In the genomic region with DNA sequence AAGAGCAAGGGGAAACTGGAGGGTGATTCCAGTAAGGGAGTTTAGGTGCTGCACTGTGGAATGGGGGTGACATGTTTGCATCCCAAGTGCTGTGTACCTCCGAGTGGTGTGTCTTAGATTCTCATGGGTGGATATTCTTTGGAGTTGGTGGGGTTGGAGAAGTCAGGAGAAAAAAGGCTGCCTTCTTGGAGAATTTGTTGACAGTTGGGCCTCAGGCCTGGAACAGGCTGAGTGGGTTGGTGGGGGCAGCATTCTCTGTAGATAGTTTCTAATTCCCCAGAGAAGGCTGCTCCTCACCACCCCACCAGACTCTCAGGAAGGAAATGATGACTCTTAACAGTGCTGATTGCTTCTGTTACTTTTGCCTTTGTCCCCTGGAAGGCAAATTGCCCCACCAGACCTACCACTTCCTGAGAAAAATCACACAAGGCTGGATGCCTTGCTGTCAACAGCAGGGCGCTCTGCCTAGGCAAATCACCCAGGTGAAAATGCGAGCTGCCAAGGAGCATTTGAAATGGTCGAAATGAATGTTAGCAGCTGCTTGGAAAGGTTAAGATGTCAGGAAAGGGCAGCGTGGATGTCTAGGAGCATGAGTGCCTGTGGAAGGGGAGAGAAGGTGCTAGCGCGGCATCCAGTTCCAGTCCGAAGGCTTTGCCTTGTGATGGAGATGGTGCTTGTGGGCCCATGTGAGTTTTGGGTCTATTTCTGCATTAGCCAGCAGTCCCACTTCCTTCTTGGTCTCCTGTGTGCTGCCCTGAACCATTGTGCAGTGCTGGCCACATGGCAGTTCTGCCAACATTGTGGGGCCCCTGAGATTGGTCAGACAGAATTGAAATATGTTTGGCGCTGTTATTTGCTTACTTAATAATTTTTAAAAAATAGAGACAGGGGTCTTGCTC, we compare ENCODE assay signal across 8 cellular contexts. TPM values are rescaled to one million over a fixed set of nuclear protein-coding genes. Genes with fewer than 3 reads are reported as not detected.
A peak's percentile ranks its signal among the peaks of the same experiment; 100 is the strongest.
DNase-seq lines count a peak whose midpoint lies in the region; ATAC-seq and TF ChIP-seq lines count a peak whose summit lies in the region.

No MANE protein-coding gene starts in this region.

- no peak overlapping the region for H3K4me3 ChIP-seq in lower lobe of right lung

- H3K36me3 ChIP-seq in lower lobe of right lung, result no peaks in the 10 kb centered on the region

- ATAC-seq in GM21367 (IDR thresholded peaks at IDR 0.05; ENCODE audit: unreplicated experiment) (peak; percentile 83), HG03565 (IDR thresholded peaks at IDR 0.05; ENCODE audit: unreplicated experiment) (peak; percentile 70), lower lobe of right lung (peak; percentile 63 to 67)

- intact Hi-C loops in lower lobe of right lung (cut with DNase I) (no loop called here), posterior cingulate gyrus (cut with DNase I) (no loop called here)

- TF ChIP-seq CTCF in lower lobe of right lung (IDR thresholded peaks at IDR 0.05), result no peak

- H3K27ac ChIP-seq in lower lobe of right lung, result no peak overlapping the region

- peak; percentile 35 for DNase-seq in GM03348 (ENCODE audit: low spot score)
- DNase-seq in activated CD8-positive, alpha-beta memory T cell treated with anti-CD3 and anti-CD28 coated beads, Interleukin-2, amount 50 U/mL, for 4 hours, result peak; percentile 60
- no peak for DNase-seq in lower lobe of right lung
- no peak for DNase-seq in posterior cingulate gyrus
- no peak for DNase-seq in HK-2 (ENCODE audit: unreplicated experiment)
- DNase-seq in DMS 273 (lab: John Stamatoyannopoulos, UW; ENCODE audit: unreplicated experiment), result no peak

- H3K4me1 ChIP-seq in lower lobe of right lung, result peaks cover 29% of the 10 kb centered on the region

- no peaks in the 10 kb centered on the region for H3K9me3 ChIP-seq in lower lobe of right lung

- no peaks in the 10 kb centered on the region for H3K27me3 ChIP-seq in lower lobe of right lung (ENCODE audit: low read depth)

RNA-seq across cellular contexts. Expression of a gene that starts 30.4 kb away (rescaled TPM):
- total RNA-seq in lower lobe of right lung, result 74.0 TPM

Comparison
In these comparisons a context has a peak if more than half of its experiments do, and no peak if none do; other contexts are left out.
1. DNase-seq: peak in GM03348 (single experiment) and activated CD8-positive, alpha-beta memory T cell treated with anti-CD3 and anti-CD28 coated beads, Interleukin-2, amount 50 U/mL, for 4 hours (single experiment); none in lower lobe of right lung (single experiment), posterior cingulate gyrus (0 of 10), HK-2 (single experiment) and DMS 273 (single experiment).
2. Peak in every context shown above with its lines, with median percentiles within 50 percentile points of each other: ATAC-seq.